10 cellular contexts compared by ENCODE assay signal in the genomic region with DNA sequence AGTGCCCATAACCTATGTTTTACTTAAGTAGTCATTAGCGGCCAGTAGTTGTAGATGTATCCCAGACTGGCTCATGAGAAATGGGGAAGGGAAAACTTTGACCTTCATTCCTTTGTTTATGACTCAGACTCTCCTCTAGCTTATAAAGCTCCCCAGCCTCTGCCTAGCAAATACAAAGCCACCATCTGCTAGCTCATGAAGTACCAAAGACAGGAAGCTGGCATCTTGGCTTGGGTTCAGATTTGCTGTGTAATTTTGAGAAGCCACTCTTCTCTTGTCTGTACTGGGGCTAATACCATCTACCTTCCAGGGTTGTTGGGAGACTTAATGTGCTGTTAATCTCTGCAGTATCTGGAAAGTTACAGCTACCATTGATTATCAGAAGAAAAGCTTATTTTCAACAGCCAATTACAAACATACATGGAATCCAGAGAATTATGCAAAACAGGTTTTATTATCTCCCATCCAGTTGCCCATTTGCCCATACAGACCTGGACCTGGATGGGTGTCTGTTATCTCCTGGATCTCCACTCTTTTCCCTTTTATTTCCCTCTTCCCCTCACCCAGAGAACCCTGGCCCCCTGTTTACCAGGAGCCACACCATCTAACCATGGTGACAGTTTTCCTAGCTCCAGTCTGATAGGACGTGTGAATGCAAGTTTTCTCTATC.
DNase-seq lines count a peak whose midpoint lies in the region; TF ChIP-seq lines count a peak whose summit lies in the region.
"Had no signal": no experiment of that assay in that cellular context is flagged by ENCODE, and none has a peak within 500 bp of the region (broad histone marks: within the 10 kb centered on the region; RNA-seq: fewer than 3 reads in every experiment).

No MANE protein-coding gene starts in this region.

- peaks cover 18% of the 10 kb centered on the region for H3K4me1 ChIP-seq in smooth muscle cell (ENCODE audit: low read depth)
- peaks cover 0 to 21% of the 10 kb centered on the region in 2 donors for H3K4me1 ChIP-seq in right atrium auricular region
- H3K4me1 ChIP-seq: pancreas had no signal

- H3K4me3 ChIP-seq in smooth muscle cell, result no peak overlapping the region
- H3K4me3 ChIP-seq in right atrium auricular region, result no peak overlapping the region
- H3K4me3 ChIP-seq: pancreas had no signal

- H3K4me2 ChIP-seq in smooth muscle cell, result peak overlapping the region; percentile 25

- H3K9ac ChIP-seq in smooth muscle cell (ENCODE audit: low read depth), result no peak overlapping the region

- H3K27me3 ChIP-seq in smooth muscle cell (ENCODE audit: low read depth) (no peaks in the 10 kb centered on the region), right atrium auricular region (no peaks in the 10 kb centered on the region)
- H3K27me3 ChIP-seq: pancreas had no signal

- H2AFZ ChIP-seq in smooth muscle cell (ENCODE audit: low read depth), result no peak overlapping the region

- no peaks in the 10 kb centered on the region for H3K9me3 ChIP-seq in smooth muscle cell (replicated peaks; ENCODE audit: low read depth)
- peaks cover 0 to 1% of the 10 kb centered on the region in 2 donors for H3K9me3 ChIP-seq in right atrium auricular region
- H3K9me3 ChIP-seq: pancreas had no signal

- DNase-seq in NCI-H1436 (lab: John Stamatoyannopoulos, UW) (peak; percentile 15), NCI-H1436 treated with DMSO at 0.1 percent for 48 hours (lab: John Stamatoyannopoulos, UW) (no peak), NCI-H82 (lab: John Stamatoyannopoulos, UW) (peak; percentile 68), fibroblast of gingiva (ENCODE audit: low read depth) (peak; percentile 69), smooth muscle cell (lab: John Stamatoyannopoulos, UW; ENCODE audit: unreplicated experiment) (no peak), right atrium auricular region (ENCODE audit: low spot score) (no peak), GM19238 (ENCODE audit: insufficient read length, low spot score) (no peak)
- no peak for DNase-seq in activated effector memory CD4-positive, alpha-beta T cell treated with anti-CD3 and anti-CD28 coated beads, Interleukin-2, amount 50 U/mL, for 16 hours
- DNase-seq: pancreas had no signal

- H3K36me3 ChIP-seq in smooth muscle cell (ENCODE audit: low read depth) (no peaks in the 10 kb centered on the region), right atrium auricular region (no peaks in the 10 kb centered on the region)
- H3K36me3 ChIP-seq: pancreas had no signal

- no peaks in the 10 kb centered on the region for H3K79me2 ChIP-seq in smooth muscle cell (ENCODE audit: low read depth)

- H3K27ac ChIP-seq in smooth muscle cell (ENCODE audit: low read depth) (peak overlapping the region; percentile 36), right atrium auricular region (no peak overlapping the region)
- H3K27ac ChIP-seq: 22Rv1, pancreas had no signal

- no peak for TF ChIP-seq CTCF in smooth muscle cell (IDR thresholded peaks at IDR 0.05; ENCODE audit: borderline replicate concordance, insufficient read depth, poor library complexity, severe bottlenecking)
- TF ChIP-seq CTCF in right atrium auricular region (IDR thresholded peaks at IDR 0.05), result no peak

- WGBS in smooth muscle cell (ENCODE audit: low lambda C conversion rate), result 24% methylated on average over 2 of the region's 2 CpGs

- H4K20me1 ChIP-seq in smooth muscle cell (ENCODE audit: low read depth), result no peaks in the 10 kb centered on the region

- H3F3A ChIP-seq in smooth muscle cell (ENCODE audit: low read depth), result no peaks in the 10 kb centered on the region

Comparison
In these comparisons a context has a peak if more than half of its experiments do, and no peak if none do; other contexts are left out.
1. DNase-seq: peak in NCI-H1436 (single experiment), NCI-H82 (single experiment) and fibroblast of gingiva (single experiment); none in NCI-H1436 treated with DMSO at 0.1 percent for 48 hours (single experiment), smooth muscle cell (single experiment), right atrium auricular region (single experiment), activated effector memory CD4-positive, alpha-beta T cell treated with anti-CD3 and anti-CD28 coated beads, Interleukin-2, amount 50 U/mL, for 16 hours (single experiment) and GM19238 (single experiment).